8 cellular contexts compared by ENCODE assay signal in the genomic region with DNA sequence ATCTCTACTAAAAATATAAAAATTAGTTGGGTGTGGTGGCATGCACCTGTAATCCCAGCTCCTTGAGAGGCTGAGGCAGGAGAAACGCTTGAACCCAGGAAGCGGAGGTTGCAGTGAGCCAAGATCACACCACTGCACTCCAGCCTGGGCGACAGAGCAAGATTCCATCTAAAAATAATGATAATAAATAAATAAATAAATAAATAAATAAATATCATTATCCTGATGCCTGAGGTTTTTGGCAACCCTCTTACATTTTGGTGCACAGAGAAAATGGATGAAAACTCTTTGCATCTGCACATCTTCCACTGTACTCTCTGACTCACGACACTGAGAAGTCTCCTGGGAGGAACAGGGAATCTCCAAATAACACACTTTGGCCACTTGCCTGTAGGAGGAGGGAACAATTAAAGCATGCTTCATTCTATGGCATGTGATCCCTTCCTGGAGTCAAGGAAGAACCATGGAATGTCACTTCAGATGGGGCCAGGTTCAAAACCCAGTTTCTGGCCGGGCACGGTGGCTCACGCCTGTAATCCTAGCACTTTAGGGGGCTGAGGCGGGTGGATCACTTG. TPM values are rescaled to one million over a fixed set of nuclear protein-coding genes. Genes with fewer than 3 reads are reported as not detected.
DNase-seq lines count a peak whose midpoint lies in the region; ATAC-seq lines count a peak whose summit lies in the region.
"Not testable (repeated sequence)": the region's sequence is repeated elsewhere in the genome, so short reads cannot be mapped to it uniquely, and the experiment has no call there.

No MANE protein-coding gene starts in this region.

- not testable (repeated sequence) for H3K27ac Mint-ChIP-seq in stimulated activated naive B cell treated with anti-CD40 and anti-IgM and Interleukin-4, amounts not matched to agents 10 μg/mL and 1 μg/mL and 100 μg/mL, for 72 hours

- not testable (repeated sequence) for H3K9me3 Mint-ChIP-seq in stimulated activated naive B cell treated with anti-CD40 and anti-IgM and Interleukin-4, amounts not matched to agents 10 μg/mL and 1 μg/mL and 100 μg/mL, for 72 hours

- H3K4me3 Mint-ChIP-seq in stimulated activated naive B cell treated with anti-CD40 and anti-IgM and Interleukin-4, amounts not matched to agents 10 μg/mL and 1 μg/mL and 100 μg/mL, for 72 hours = not testable (repeated sequence)

- H3K36me3 Mint-ChIP-seq in stimulated activated naive B cell treated with anti-CD40 and anti-IgM and Interleukin-4, amounts not matched to agents 10 μg/mL and 1 μg/mL and 100 μg/mL, for 72 hours = peaks cover 32 to 41% of the 10 kb centered on the region in 2 donors

- peaks cover 19 to 34% of the 10 kb centered on the region in 2 donors for H3K4me1 Mint-ChIP-seq in stimulated activated naive B cell treated with anti-CD40 and anti-IgM and Interleukin-4, amounts not matched to agents 10 μg/mL and 1 μg/mL and 100 μg/mL, for 72 hours

- ATAC-seq in stimulated activated naive B cell treated with anti-CD40 and anti-IgM and Interleukin-4, amounts not matched to agents 10 μg/mL and 1 μg/mL and 100 μg/mL, for 72 hours (replicated peaks) = peak; percentile 38 to 61

- H3K27me3 Mint-ChIP-seq in stimulated activated naive B cell treated with anti-CD40 and anti-IgM and Interleukin-4, amounts not matched to agents 10 μg/mL and 1 μg/mL and 100 μg/mL, for 72 hours = not testable (repeated sequence)

- DNase-seq in AG08396 (ENCODE audit: low spot score) (peak; percentile 64), EH (ENCODE audit: low read depth) (peak; percentile 94), HS-5 (ENCODE audit: low read depth) (peak; percentile 88), SK-MEL-5 (ENCODE audit: low read depth, low spot score) (peak; percentile 41), amniotic epithelial cell (ENCODE audit: low read depth) (peak; percentile 31), dermis blood vessel endothelial cell (peak; percentile 61), iris pigment epithelial cell (ENCODE audit: low read depth) (peak; percentile 65)
- not testable (repeated sequence) for DNase-seq in stimulated activated naive B cell treated with anti-CD40 and anti-IgM and Interleukin-4, amounts not matched to agents 10 μg/mL and 1 μg/mL and 100 μg/mL, for 72 hours

- in situ Hi-C loops in SK-MEL-5 (cut with HindIII; ENCODE audit: low pct_unique_long_range_greater_than_20kb, low sequenced_read_pairs) = not testable (repeated sequence)

RNA-seq across cellular contexts. Expression of a gene that starts 13.8 kb away (rescaled TPM):
- total RNA-seq in SK-MEL-5 (2014; rRNA removed; shearing (Covaris generic)) = 28.3 and 33.1 TPM in 2 replicates
- 24.4 and 36.4 TPM in 2 replicates for polyA plus RNA-seq in SK-MEL-5 (2015; cell fraction: cytosol; rRNA removed)
- polyA plus RNA-seq in SK-MEL-5 (2015; cell fraction: nucleus; rRNA removed) = 3.3 and 6.9 TPM in 2 replicates
- total RNA-seq in dermis blood vessel endothelial cell = 10.5 and 12.6 TPM in 2 replicates
